ENCODE assay signal across 8 cellular contexts in the genomic region with DNA sequence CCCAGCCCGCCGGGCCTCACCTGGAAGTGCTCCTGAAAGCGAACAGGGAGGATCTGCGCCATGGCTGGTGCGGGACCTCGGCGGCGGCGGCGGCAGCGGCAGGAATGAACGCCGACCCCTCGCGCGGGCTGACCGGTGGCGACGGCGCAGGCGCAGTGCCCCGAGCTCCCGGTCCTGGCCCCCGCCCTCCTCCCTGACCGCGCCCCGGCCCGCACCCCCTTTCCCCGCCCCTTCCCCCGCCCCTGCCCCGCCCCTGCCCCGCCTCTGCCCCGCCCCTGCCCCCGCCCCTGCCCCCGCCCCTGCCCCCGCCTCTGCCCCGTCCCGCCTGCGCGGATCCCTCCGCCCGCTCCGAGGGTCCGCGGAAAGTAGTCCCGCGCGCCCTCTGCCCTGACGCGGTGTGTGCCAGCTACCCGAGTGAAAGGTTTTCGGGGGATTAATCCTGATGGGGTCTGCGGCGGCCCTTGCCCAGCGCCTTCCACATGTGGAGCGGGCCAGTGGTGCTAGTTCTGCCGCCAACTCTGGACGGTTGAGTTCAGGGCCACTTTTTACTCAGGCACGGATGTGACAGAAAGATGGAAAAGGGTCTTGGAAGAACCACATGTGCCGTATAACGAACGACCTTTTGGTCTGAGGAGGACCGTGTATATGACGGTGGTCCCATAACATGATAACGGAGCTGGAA. TPM values are rescaled to one million over a fixed set of nuclear protein-coding genes. Genes with fewer than 3 reads are reported as not detected.
DNase-seq lines count a peak whose midpoint lies in the region; ATAC-seq and TF ChIP-seq lines count a peak whose summit lies in the region.

A gene (minus strand): TSS at position 140 of the 682 bp plus-strand sequence. CDS start 78 bp downstream, at position 62.

- no peaks in the 10 kb centered on the region for H3K27me3 ChIP-seq in foreskin keratinocyte

- H3K36me3 Mint-ChIP-seq in neural crest cell (ENCODE audit: low read depth) = no peaks in the 10 kb centered on the region

- H3K27ac Mint-ChIP-seq in neural crest cell (ENCODE audit: unreplicated experiment) = peak within 1 kb of the TSS; percentile 95
- peak within 1 kb of the TSS; percentile 48 to 68 for H3K27ac Mint-ChIP-seq in stimulated activated naive CD8-positive, alpha-beta T cell treated with anti-CD3 and anti-CD28 coated beads, Interleukin-15, amount 100 ng/mL, for 72 hours

- H3K27ac ChIP-seq in foreskin keratinocyte = peak within 1 kb of the TSS; percentile 78

- TF ChIP-seq CTCF in foreskin keratinocyte (conservative IDR thresholded peaks at IDR 0.05) = no peak
- TF ChIP-seq CTCF in neural crest cell (conservative IDR thresholded peaks at IDR 0.05) = no peak

- peaks cover 22% of the 10 kb centered on the region for H3K27me3 Mint-ChIP-seq in neural crest cell (ENCODE audit: low read depth)
- H3K27me3 Mint-ChIP-seq in stimulated activated naive CD8-positive, alpha-beta T cell treated with anti-CD3 and anti-CD28 coated beads, Interleukin-15, amount 100 ng/mL, for 72 hours = peaks cover 44% of the 10 kb centered on the region

- peak within 1 kb of the TSS; percentile 97 for H3K4me3 Mint-ChIP-seq in neural crest cell
- H3K4me3 Mint-ChIP-seq in stimulated activated naive CD8-positive, alpha-beta T cell treated with anti-CD3 and anti-CD28 coated beads, Interleukin-15, amount 100 ng/mL, for 72 hours = peak within 1 kb of the TSS; percentile 85

- peaks cover 29% of the 10 kb centered on the region for H3K4me1 Mint-ChIP-seq in neural crest cell
- peaks cover 19% of the 10 kb centered on the region for H3K4me1 Mint-ChIP-seq in stimulated activated naive CD8-positive, alpha-beta T cell treated with anti-CD3 and anti-CD28 coated beads, Interleukin-15, amount 100 ng/mL, for 72 hours

- H3K4me1 ChIP-seq in foreskin keratinocyte = peaks cover 4% of the 10 kb centered on the region

- ATAC-seq in HG03521 (IDR thresholded peaks at IDR 0.05; ENCODE audit: unreplicated experiment) = peak; percentile 79
- ATAC-seq in foreskin keratinocyte = peak; percentile 18
- ATAC-seq in stimulated activated naive CD8-positive, alpha-beta T cell treated with anti-CD3 and anti-CD28 coated beads, Interleukin-15, amount 100 ng/mL, for 72 hours = peak; percentile 84

- no peaks in the 10 kb centered on the region for H3K9me3 Mint-ChIP-seq in neural crest cell
- no peaks in the 10 kb centered on the region for H3K9me3 Mint-ChIP-seq in stimulated activated naive CD8-positive, alpha-beta T cell treated with anti-CD3 and anti-CD28 coated beads, Interleukin-15, amount 100 ng/mL, for 72 hours

- DNase-seq in NCI-H345 (lab: John Stamatoyannopoulos, UW) (peak; percentile 60), NCI-H345 treated with DMSO at 0.1 percent for 48 hours (lab: John Stamatoyannopoulos, UW; ENCODE audit: unreplicated experiment) (no peak), RPMI8226 (peak; percentile 30), activated gamma-delta T cell (lab: John Stamatoyannopoulos, UW) (peak; percentile 64), foreskin keratinocyte (peak; percentile 13 to 56), neural crest cell (ENCODE audit: low read depth, low spot score) (peak; percentile 81)
- DNase-seq in stimulated activated naive CD8-positive, alpha-beta T cell treated with anti-CD3 and anti-CD28 coated beads, Interleukin-15, amount 100 ng/mL, for 72 hours = peak; percentile 64 to 71

RNA-seq across cellular contexts. Expression of the gene that starts here (rescaled TPM):
- 7.8 and 10.4 TPM in 2 replicates for total RNA-seq in foreskin keratinocyte
- 5.8 and 6.3 TPM in 2 replicates for polyA plus RNA-seq in foreskin keratinocyte
- 7.2 and 7.7 TPM in 2 replicates for total RNA-seq in neural crest cell

Comparison
In these comparisons a context has a peak if more than half of its experiments do, and no peak if none do; other contexts are left out.
1. ATAC-seq: peak in every context shown above with its lines; median percentile 84 in stimulated activated naive CD8-positive, alpha-beta T cell treated with anti-CD3 and anti-CD28 coated beads, Interleukin-15, amount 100 ng/mL, for 72 hours; 79 in HG03521; 18 in foreskin keratinocyte.